Comparison of ENCODE assay signal across 17 cellular contexts in genomic region chr5:174371600-174372094, GRCh38.
DNase-seq lines count a peak whose midpoint lies in the region; ATAC-seq, FAIRE-seq and TF ChIP-seq lines count a peak whose summit lies in the region.
"Had no signal": no experiment of that assay in that cellular context is flagged by ENCODE, and none has a peak within 500 bp of the region (broad histone marks: within the 10 kb centered on the region; RNA-seq: fewer than 3 reads in every experiment).

No MANE protein-coding gene starts in this region.

- DNase-seq in Caki2 (ENCODE audit: low read depth) (peak; percentile 99), HTR-8/SVneo (ENCODE audit: insufficient read length, low spot score) (peak; percentile 52), SW480 (ENCODE audit: low spot score) (peak; percentile 89), kidney tubule cell (ENCODE audit: low spot score) (peak; percentile 76), HFFc6 (no peak), activated T-cell treated with anti-CD3 and anti-CD28 coated beads for 4 hours (no peak)
- no peak for DNase-seq in activated naive CD4-positive, alpha-beta T cell treated with anti-CD3 and anti-CD28 coated beads, Interleukin-2, amount 10 ng/mL, durations not matched to agents 7 days and 5 days
- DNase-seq: activated gamma-delta T cell; DMS79 treated with DMSO at 0.1 percent for 48 hours; effector memory CD8-positive, alpha-beta T cell; kidney glomerular epithelial cell; NCI-H187; NCI-H526; posterior cingulate gyrus had no signal

- FAIRE-seq in HTR-8/SVneo (lab: Jason Lieb, UNC) = no peak
- FAIRE-seq: GM12892 had no signal

- CTCF ChIA-PET in activated naive CD4-positive, alpha-beta T cell treated with anti-CD3 and anti-CD28 coated beads, Interleukin-2, amount 10 ng/mL, durations not matched to agents 7 days and 5 days (lab: Charles Lee) = no interaction called here

- H3K27ac Mint-ChIP-seq in activated naive CD4-positive, alpha-beta T cell treated with anti-CD3 and anti-CD28 coated beads, Interleukin-2, amount 10 ng/mL, durations not matched to agents 7 days and 5 days = no peak overlapping the region
- no peak overlapping the region for H3K27ac Mint-ChIP-seq in HFFc6
- H3K27ac Mint-ChIP-seq: B cell; effector memory CD8-positive, alpha-beta T cell had no signal

- H3K4me3 Mint-ChIP-seq in activated naive CD4-positive, alpha-beta T cell treated with anti-CD3 and anti-CD28 coated beads, Interleukin-2, amount 10 ng/mL, durations not matched to agents 7 days and 5 days = no peak overlapping the region
- H3K4me3 Mint-ChIP-seq in HFFc6 = no peak overlapping the region
- H3K4me3 Mint-ChIP-seq: B cell; effector memory CD8-positive, alpha-beta T cell had no signal

- in situ Hi-C loops in Caki2 (cut with HindIII; ENCODE audit: low pct_unique_long_range_greater_than_20kb, low sequenced_read_pairs) = no loop called here

- no peak for TF ChIP-seq CTCF in HFFc6 (IDR thresholded peaks at IDR 0.05)

- no peaks in the 10 kb centered on the region for H3K4me1 Mint-ChIP-seq in activated naive CD4-positive, alpha-beta T cell treated with anti-CD3 and anti-CD28 coated beads, Interleukin-2, amount 10 ng/mL, durations not matched to agents 7 days and 5 days
- no peaks in the 10 kb centered on the region for H3K4me1 Mint-ChIP-seq in HFFc6 (ENCODE audit: low read depth)

- H3K36me3 Mint-ChIP-seq in activated naive CD4-positive, alpha-beta T cell treated with anti-CD3 and anti-CD28 coated beads, Interleukin-2, amount 10 ng/mL, durations not matched to agents 7 days and 5 days = no peaks in the 10 kb centered on the region
- no peaks in the 10 kb centered on the region for H3K36me3 Mint-ChIP-seq in HFFc6 (ENCODE audit: low read depth)

- H3K9me3 Mint-ChIP-seq in activated naive CD4-positive, alpha-beta T cell treated with anti-CD3 and anti-CD28 coated beads, Interleukin-2, amount 10 ng/mL, durations not matched to agents 7 days and 5 days = no peaks in the 10 kb centered on the region
- H3K9me3 Mint-ChIP-seq in HFFc6 = peaks cover 45% of the 10 kb centered on the region

- ATAC-seq in HG03521 (IDR thresholded peaks at IDR 0.05; ENCODE audit: unreplicated experiment) = no peak
- ATAC-seq: effector memory CD8-positive, alpha-beta T cell had no signal

- no peaks in the 10 kb centered on the region for H3K27me3 Mint-ChIP-seq in activated naive CD4-positive, alpha-beta T cell treated with anti-CD3 and anti-CD28 coated beads, Interleukin-2, amount 10 ng/mL, durations not matched to agents 7 days and 5 days
- H3K27me3 Mint-ChIP-seq in HFFc6 (ENCODE audit: insufficient read depth) = no peaks in the 10 kb centered on the region
- H3K27me3 Mint-ChIP-seq: effector memory CD8-positive, alpha-beta T cell had no signal

Comparison
In these comparisons a context has a peak if more than half of its experiments do, and no peak if none do; other contexts are left out.
1. DNase-seq: peak in Caki2 (single experiment), HTR-8/SVneo (single experiment), SW480 (single experiment) and kidney tubule cell (single experiment); none in activated naive CD4-positive, alpha-beta T cell treated with anti-CD3 and anti-CD28 coated beads, Interleukin-2, amount 10 ng/mL, durations not matched to agents 7 days and 5 days (single experiment), HFFc6 (single experiment) and activated T-cell treated with anti-CD3 and anti-CD28 coated beads for 4 hours (single experiment).